In the genomic region with DNA sequence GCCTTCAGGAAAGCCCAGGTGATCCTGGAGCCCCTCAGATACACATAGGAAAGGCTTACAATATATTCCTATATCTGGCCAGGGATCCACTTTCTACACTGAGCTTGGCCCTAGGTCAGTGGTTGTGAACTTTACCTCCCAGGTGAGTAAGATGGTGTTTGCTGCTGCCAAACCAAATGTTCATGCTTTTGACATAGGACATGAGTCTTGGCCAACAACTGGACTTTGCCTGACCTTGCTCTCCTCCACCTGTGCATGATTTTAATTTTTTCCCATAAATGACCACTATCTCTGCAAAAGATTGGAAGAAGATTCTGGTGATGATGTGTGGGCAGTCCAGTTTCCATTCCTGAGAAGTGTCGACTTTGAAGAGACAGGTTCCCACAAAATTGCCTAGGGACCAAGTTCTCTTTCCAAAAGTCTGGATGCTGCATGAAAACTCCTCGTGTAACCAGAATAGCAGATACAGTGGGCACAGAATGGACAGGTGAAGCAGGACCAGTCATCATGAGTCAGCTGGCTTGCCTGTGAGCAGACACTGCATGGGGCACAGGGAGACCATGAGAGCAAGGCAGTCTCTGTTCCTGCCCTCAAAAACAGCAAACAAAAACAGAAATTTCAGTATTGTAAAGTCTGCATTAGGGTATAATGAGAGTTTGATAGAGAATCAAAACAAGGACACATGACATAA, we compare ENCODE assay signal across 13 cellular contexts.
DNase-seq lines count a peak whose midpoint lies in the region; TF ChIP-seq lines count a peak whose summit lies in the region.
"Had no signal": no experiment of that assay in that cellular context is flagged by ENCODE, and none has a peak within 500 bp of the region (broad histone marks: within the 10 kb centered on the region; RNA-seq: fewer than 3 reads in every experiment).

No MANE protein-coding gene starts in this region.

- no peaks in the 10 kb centered on the region for H3K4me1 ChIP-seq in breast epithelium
- peaks cover 16% of the 10 kb centered on the region for H3K4me1 ChIP-seq in OCI-LY1 (ENCODE audit: insufficient read depth, low read length, severe bottlenecking)
- peaks cover 0 to 3% of the 10 kb centered on the region in 2 donors for H3K4me1 ChIP-seq in neuronal stem cell (ENCODE audit: control insufficient read depth in 2 of 2, insufficient read depth in 1 of 2, low read depth in 1 of 2, low read length in 2 of 2)
- H3K4me1 ChIP-seq: BLaER1 treated with 17β-estradiol and CSF1 and Interleukin-3, amounts not matched to agents 10 nM and 100 nM had no signal

- no peak overlapping the region for H3K23ac ChIP-seq in neuronal stem cell (ENCODE audit: low read depth, low read length, poor library complexity)

- H3K79me1 ChIP-seq in neuronal stem cell (ENCODE audit: low read depth, low read length) = no peaks in the 10 kb centered on the region

- peak overlapping the region; percentile 88 for H2BK12ac ChIP-seq in neuronal stem cell (ENCODE audit: low read length)

- no peak overlapping the region for H3K14ac ChIP-seq in neuronal stem cell (ENCODE audit: low read length)

- H2BK5ac ChIP-seq in neuronal stem cell (ENCODE audit: low read length) = no peak overlapping the region

- H2AFZ ChIP-seq in OCI-LY1 (ENCODE audit: low read length) (no peak overlapping the region), neuronal stem cell (ENCODE audit: low read length) (no peak overlapping the region)
- H2AFZ ChIP-seq: GM23248 had no signal

- H3K9me3 ChIP-seq in breast epithelium (no peaks in the 10 kb centered on the region), OCI-LY1 (ENCODE audit: low read length) (no peaks in the 10 kb centered on the region), neuronal stem cell (replicated peaks in 1 of 2; ENCODE audit: control insufficient read depth in 2 of 2, insufficient read depth in 1 of 2, low read depth in 1 of 2, low read length in 2 of 2) (peaks cover 0 to 3% of the 10 kb centered on the region in 2 donors)
- H3K9me3 ChIP-seq: BLaER1 treated with 17β-estradiol and CSF1 and Interleukin-3, amounts not matched to agents 10 nM and 100 nM had no signal

- no TSS peak for BruUV-seq in MCF 10A (replicated peaks; lab: Mats Ljungman, UMichigan)

- H3K9me3 Mint-ChIP-seq in MCF 10A (ENCODE audit: unreplicated experiment) = no peaks in the 10 kb centered on the region
- no peaks in the 10 kb centered on the region for H3K9me3 Mint-ChIP-seq in activated T-helper 1 cell treated with anti-CD3 and anti-CD28 coated beads, Interleukin-12 subunit alpha, Interleukin-12 subunit beta, Interleukin-2, Interleukin-4 antibody, amounts not matched to agents 30 ng/mL and 10 ng/mL and 1 ng/mL, durations not matched to agents 14 hours and 24 hours and 36 hours

- DNase-seq in MCF 10A (ENCODE audit: unreplicated experiment) (peak; percentile 13), breast epithelium (ENCODE audit: low spot score in 2 of 2) (no peak), kidney glomerular epithelial cell (lab: John Stamatoyannopoulos, UW) (peak; percentile 8), neuronal stem cell (ENCODE audit: low spot score) (no peak), HEK293T (ENCODE audit: extremely low spot score) (no peak), NCI-H1694 (lab: John Stamatoyannopoulos, UW) (no peak)
- DNase-seq in activated T-helper 1 cell treated with anti-CD3 and anti-CD28 coated beads, Interleukin-12 subunit alpha, Interleukin-12 subunit beta, Interleukin-2, Interleukin-4 antibody, amounts not matched to agents 30 ng/mL and 10 ng/mL and 1 ng/mL, durations not matched to agents 14 hours and 24 hours and 36 hours (ENCODE audit: low spot score) = no peak
- DNase-seq: 8988T; CD4-positive, CD25-positive, alpha-beta regulatory T cell; DMS53; GM23248 had no signal

- H3K36me3 ChIP-seq in breast epithelium = no peaks in the 10 kb centered on the region
- H3K36me3 ChIP-seq in OCI-LY1 (ENCODE audit: insufficient read depth, low read length) = no peaks in the 10 kb centered on the region; the same call in 1 of the 2 replicates
- H3K36me3 ChIP-seq in neuronal stem cell (replicated peaks in 1 of 2; ENCODE audit: control insufficient read depth in 2 of 2, insufficient read depth in 2 of 2, low read length in 2 of 2) = peaks cover 0 to 2% of the 10 kb centered on the region in 2 donors
- H3K36me3 ChIP-seq: BLaER1 treated with 17β-estradiol and CSF1 and Interleukin-3, amounts not matched to agents 10 nM and 100 nM had no signal

- no peak overlapping the region for H3K4me3 ChIP-seq in breast epithelium
- H3K4me3 ChIP-seq in OCI-LY1 (ENCODE audit: low read depth, low read length, poor library complexity, severe bottlenecking) = no peak overlapping the region
- no peak overlapping the region for H3K4me3 ChIP-seq in neuronal stem cell (ENCODE audit: low read length in 2 of 2)
- H3K4me3 ChIP-seq: BLaER1 treated with 17β-estradiol and CSF1 and Interleukin-3, amounts not matched to agents 10 nM and 100 nM; GM23248 had no signal

- TF ChIP-seq CTCF in MCF 10A (IDR thresholded peaks at IDR 0.05; ENCODE audit: unreplicated experiment) (no peak), breast epithelium (IDR thresholded peaks at IDR 0.05) (no peak), OCI-LY1 (IDR thresholded peaks at IDR 0.05; ENCODE audit: low read length) (no peak)

- WGBS in neuronal stem cell (ENCODE audit: extremely low coverage in 2 of 2, insufficient read length in 2 of 2, insufficient replicate concordance in 1 of 2), 2 donors = no CpG with 5 or more reads among the region's 2 CpGs

- H3K4me1 Mint-ChIP-seq in MCF 10A (ENCODE audit: insufficient read depth, unreplicated experiment) = peaks cover 6% of the 10 kb centered on the region
- no peaks in the 10 kb centered on the region for H3K4me1 Mint-ChIP-seq in activated T-helper 1 cell treated with anti-CD3 and anti-CD28 coated beads, Interleukin-12 subunit alpha, Interleukin-12 subunit beta, Interleukin-2, Interleukin-4 antibody, amounts not matched to agents 30 ng/mL and 10 ng/mL and 1 ng/mL, durations not matched to agents 14 hours and 24 hours and 36 hours (ENCODE audit: low read depth)
- H3K4me1 Mint-ChIP-seq: CD4-positive, CD25-positive, alpha-beta regulatory T cell had no signal

- no peak overlapping the region for H3K4me3 Mint-ChIP-seq in MCF 10A (ENCODE audit: unreplicated experiment)
- H3K4me3 Mint-ChIP-seq in activated T-helper 1 cell treated with anti-CD3 and anti-CD28 coated beads, Interleukin-12 subunit alpha, Interleukin-12 subunit beta, Interleukin-2, Interleukin-4 antibody, amounts not matched to agents 30 ng/mL and 10 ng/mL and 1 ng/mL, durations not matched to agents 14 hours and 24 hours and 36 hours = no peak overlapping the region
- H3K4me3 Mint-ChIP-seq: CD4-positive, CD25-positive, alpha-beta regulatory T cell had no signal

- no peak overlapping the region for H3K27ac Mint-ChIP-seq in MCF 10A (ENCODE audit: low read depth, unreplicated experiment)
- no peak overlapping the region for H3K27ac Mint-ChIP-seq in activated T-helper 1 cell treated with anti-CD3 and anti-CD28 coated beads, Interleukin-12 subunit alpha, Interleukin-12 subunit beta, Interleukin-2, Interleukin-4 antibody, amounts not matched to agents 30 ng/mL and 10 ng/mL and 1 ng/mL, durations not matched to agents 14 hours and 24 hours and 36 hours
- H3K27ac Mint-ChIP-seq: CD4-positive, CD25-positive, alpha-beta regulatory T cell had no signal

- H4K8ac ChIP-seq in neuronal stem cell (ENCODE audit: low read depth, low read length) = no peak overlapping the region

- H3K36me3 Mint-ChIP-seq in MCF 10A (ENCODE audit: insufficient read depth, unreplicated experiment) = no peaks in the 10 kb centered on the region
- H3K36me3 Mint-ChIP-seq in activated T-helper 1 cell treated with anti-CD3 and anti-CD28 coated beads, Interleukin-12 subunit alpha, Interleukin-12 subunit beta, Interleukin-2, Interleukin-4 antibody, amounts not matched to agents 30 ng/mL and 10 ng/mL and 1 ng/mL, durations not matched to agents 14 hours and 24 hours and 36 hours (ENCODE audit: low read depth) = no peaks in the 10 kb centered on the region
- H3K36me3 Mint-ChIP-seq: CD4-positive, CD25-positive, alpha-beta regulatory T cell had no signal

- H2BK120ac ChIP-seq in neuronal stem cell (ENCODE audit: low read depth, low read length) = no peak overlapping the region

- H3K27me3 Mint-ChIP-seq in MCF 10A (ENCODE audit: insufficient read depth, unreplicated experiment) = no peaks in the 10 kb centered on the region
- no peaks in the 10 kb centered on the region for H3K27me3 Mint-ChIP-seq in activated T-helper 1 cell treated with anti-CD3 and anti-CD28 coated beads, Interleukin-12 subunit alpha, Interleukin-12 subunit beta, Interleukin-2, Interleukin-4 antibody, amounts not matched to agents 30 ng/mL and 10 ng/mL and 1 ng/mL, durations not matched to agents 14 hours and 24 hours and 36 hours (ENCODE audit: insufficient read depth)
- H3K27me3 Mint-ChIP-seq: CD4-positive, CD25-positive, alpha-beta regulatory T cell had no signal

- H3K9me2 ChIP-seq in OCI-LY1 (ENCODE audit: low read depth, low read length) = no peaks in the 10 kb centered on the region

- no peaks in the 10 kb centered on the region for H4K20me1 ChIP-seq in OCI-LY1 (ENCODE audit: insufficient read depth, low read length)
- H4K20me1 ChIP-seq: BLaER1 treated with 17β-estradiol and CSF1 and Interleukin-3, amounts not matched to agents 10 nM and 100 nM had no signal

- intact Hi-C loops in MCF 10A (cut with micrococcal nuclease) (no loop called here), breast epithelium (cut with DNase I; ENCODE audit: low total_unique reads) (loop anchor here (5.0 kb wide), 1 partner anchor 328 kb away; no protein-coding TSS in a partner anchor)
- intact Hi-C loops in activated T-helper 1 cell treated with anti-CD3 and anti-CD28 coated beads, Interleukin-12 subunit alpha, Interleukin-12 subunit beta, Interleukin-2, Interleukin-4 antibody, amounts not matched to agents 30 ng/mL and 10 ng/mL and 1 ng/mL, durations not matched to agents 14 hours and 24 hours and 36 hours (cut with micrococcal nuclease) = no loop called here

- POLR2A ChIA-PET in MCF 10A (lab: Yijun Ruan, JAX) = interaction anchor here (0.7 kb wide), 1 partner anchor 8 kb away, joined by 3 read pairs; no protein-coding TSS in a partner anchor
- POLR2A ChIA-PET in HEK293T (lab: Yijun Ruan, JAX) = no interaction called here

- H3F3A ChIP-seq in OCI-LY1 (ENCODE audit: insufficient read depth, low read length) = no peaks in the 10 kb centered on the region

- peak overlapping the region; percentile 71 for H2BK15ac ChIP-seq in neuronal stem cell (ENCODE audit: low read length)

- no peak overlapping the region for H2AK5ac ChIP-seq in neuronal stem cell (ENCODE audit: low read depth, low read length)

- H3K18ac ChIP-seq in neuronal stem cell (ENCODE audit: low read length) = peak overlapping the region; percentile 85

- no peak for TF ChIP-seq POLR2A in breast epithelium (IDR thresholded peaks at IDR 0.05)

- H3K9ac ChIP-seq in OCI-LY1 (ENCODE audit: low read length) (no peak overlapping the region), neuronal stem cell (ENCODE audit: low read depth, low read length, poor library complexity) (no peak overlapping the region)
- H3K9ac ChIP-seq: BLaER1 treated with 17β-estradiol and CSF1 and Interleukin-3, amounts not matched to agents 10 nM and 100 nM; GM23248 had no signal

- H4K91ac ChIP-seq in neuronal stem cell (ENCODE audit: low read depth, low read length, poor library complexity) = no peak overlapping the region

- no peak overlapping the region for H3K4ac ChIP-seq in neuronal stem cell (ENCODE audit: low read length)

- CTCF ChIA-PET in MCF 10A (lab: Yijun Ruan, JAX) (no interaction called here), HEK293T (lab: Yijun Ruan, JAX) (no interaction called here)

- H3K27me3 ChIP-seq in breast epithelium (no peaks in the 10 kb centered on the region), OCI-LY1 (ENCODE audit: insufficient read depth, low read length) (no peaks in the 10 kb centered on the region), neuronal stem cell (ENCODE audit: control insufficient read depth in 3 of 3, insufficient read depth in 3 of 3, low read depth in 1 of 3, low read length in 3 of 3) (no peaks in the 10 kb centered on the region)
- H3K27me3 ChIP-seq: BLaER1 treated with 17β-estradiol and CSF1 and Interleukin-3, amounts not matched to agents 10 nM and 100 nM had no signal

- H3K27ac ChIP-seq in breast epithelium = no peak overlapping the region
- peak overlapping the region; percentile 39 for H3K27ac ChIP-seq in OCI-LY1 (ENCODE audit: low read depth, low read length, poor library complexity, severe bottlenecking)
- H3K27ac ChIP-seq in neuronal stem cell (replicated peaks; ENCODE audit: low read length) = no peak overlapping the region
- H3K27ac ChIP-seq: BLaER1 treated with 17β-estradiol and CSF1 and Interleukin-3, amounts not matched to agents 10 nM and 100 nM; GM23248 had no signal

- H3K4me2 ChIP-seq in OCI-LY1 (ENCODE audit: low read length) (no peak overlapping the region), neuronal stem cell (ENCODE audit: insufficient read depth, low read length, poor library complexity, severe bottlenecking) (no peak overlapping the region)
- H3K4me2 ChIP-seq: BLaER1 treated with 17β-estradiol and CSF1 and Interleukin-3, amounts not matched to agents 10 nM and 100 nM had no signal

- no peaks in the 10 kb centered on the region for H3K79me2 ChIP-seq in OCI-LY1 (ENCODE audit: insufficient read depth, low read length)

Comparison
In these comparisons a context has a peak if more than half of its experiments do, and no peak if none do; other contexts are left out.
1. DNase-seq: peak in MCF 10A (single experiment) and kidney glomerular epithelial cell (single experiment); none in breast epithelium (0 of 2), neuronal stem cell (single experiment), HEK293T (single experiment), NCI-H1694 (single experiment) and activated T-helper 1 cell treated with anti-CD3 and anti-CD28 coated beads, Interleukin-12 subunit alpha, Interleukin-12 subunit beta, Interleukin-2, Interleukin-4 antibody, amounts not matched to agents 30 ng/mL and 10 ng/mL and 1 ng/mL, durations not matched to agents 14 hours and 24 hours and 36 hours (single experiment).